In genomic region chr6:108294787-108295625, GRCh38 we compare ENCODE assay signal across 8 cellular contexts. TPM values are rescaled to one million over a fixed set of nuclear protein-coding genes. Genes with fewer than 3 reads are reported as not detected.
DNase-seq lines count a peak whose midpoint lies in the region; ATAC-seq and TF ChIP-seq lines count a peak whose summit lies in the region.

Gene AFG1L (plus strand): TSS chr6:108295054. CDS start chr6:108295080, 26 bp downstream.

- intact Hi-C loops in activated T-helper 1 cell treated with anti-CD3 and anti-CD28 coated beads, Interleukin-12 subunit alpha, Interleukin-12 subunit beta, Interleukin-2, Interleukin-4 antibody, amounts not matched to agents 30 ng/mL and 10 ng/mL and 1 ng/mL, durations not matched to agents 14 hours and 24 hours and 36 hours (cut with micrococcal nuclease), result loop anchor here (1.0 to 10.0 kb wide), 10 partner anchors 34 to 1890 kb away; partner anchors contain the start of genes CD164, CDC40, CEP57L1 and OSTM1

- H3K27me3 Mint-ChIP-seq in IgD-negative memory B cell (no peaks in the 10 kb centered on the region), naive B cell (no peaks in the 10 kb centered on the region)
- H3K27me3 Mint-ChIP-seq in activated T-helper 1 cell treated with anti-CD3 and anti-CD28 coated beads, Interleukin-12 subunit alpha, Interleukin-12 subunit beta, Interleukin-2, Interleukin-4 antibody, amounts not matched to agents 30 ng/mL and 10 ng/mL and 1 ng/mL, durations not matched to agents 14 hours and 24 hours and 36 hours (ENCODE audit: insufficient read depth), result peaks cover 2% of the 10 kb centered on the region

- H3K4me1 ChIP-seq in Peyer's patch, result peaks cover 0 to 15% (median 1%) of the 10 kb centered on the region in 4 donors

- H3K9me3 ChIP-seq in Peyer's patch, result no peaks in the 10 kb centered on the region

- H3K4me3 ChIP-seq in Peyer's patch, result peak within 1 kb of the TSS; percentile 65 to 79 (median 72)

- H3K36me3 Mint-ChIP-seq in IgD-negative memory B cell, result peaks cover 1% of the 10 kb centered on the region
- H3K36me3 Mint-ChIP-seq in activated T-helper 1 cell treated with anti-CD3 and anti-CD28 coated beads, Interleukin-12 subunit alpha, Interleukin-12 subunit beta, Interleukin-2, Interleukin-4 antibody, amounts not matched to agents 30 ng/mL and 10 ng/mL and 1 ng/mL, durations not matched to agents 14 hours and 24 hours and 36 hours (ENCODE audit: low read depth), result peaks cover 6% of the 10 kb centered on the region
- H3K36me3 Mint-ChIP-seq in naive B cell, result no peaks in the 10 kb centered on the region
- peaks cover 15% of the 10 kb centered on the region for H3K36me3 Mint-ChIP-seq in stimulated activated effector memory CD8-positive, alpha-beta T cell treated with anti-CD3 and anti-CD28 coated beads, Interleukin-12 subunit alpha, Interleukin-12 subunit beta, amount 100 ng/mL, for 72 hours

- peak; percentile 51 for DNase-seq in DMS53 treated with DMSO at 0.1 percent for 48 hours (lab: John Stamatoyannopoulos, UW; ENCODE audit: unreplicated experiment)
- peak; percentile 91 to 97 (median 97) for DNase-seq in Peyer's patch
- peak; percentile 82 for DNase-seq in activated T-helper 1 cell treated with anti-CD3 and anti-CD28 coated beads, Interleukin-12 subunit alpha, Interleukin-12 subunit beta, Interleukin-2, Interleukin-4 antibody, amounts not matched to agents 30 ng/mL and 10 ng/mL and 1 ng/mL, durations not matched to agents 14 hours and 24 hours and 36 hours (ENCODE audit: low spot score)
- peak; percentile 91 for DNase-seq in fibroblast of gingiva (ENCODE audit: low read depth)
- peak; percentile 89 for DNase-seq in naive B cell
- peak; percentile 78 to 95 for DNase-seq in stimulated activated effector memory CD8-positive, alpha-beta T cell treated with anti-CD3 and anti-CD28 coated beads, Interleukin-12 subunit alpha, Interleukin-12 subunit beta, amount 100 ng/mL, for 72 hours (ENCODE audit: low spot score in 2 of 2)

- H3K4me1 Mint-ChIP-seq in IgD-negative memory B cell, result peaks cover 16 to 37% (median 20%) of the 10 kb centered on the region in 3 donors
- peaks cover 26% of the 10 kb centered on the region for H3K4me1 Mint-ChIP-seq in activated T-helper 1 cell treated with anti-CD3 and anti-CD28 coated beads, Interleukin-12 subunit alpha, Interleukin-12 subunit beta, Interleukin-2, Interleukin-4 antibody, amounts not matched to agents 30 ng/mL and 10 ng/mL and 1 ng/mL, durations not matched to agents 14 hours and 24 hours and 36 hours (ENCODE audit: low read depth)
- peaks cover 22 to 37% (median 24%) of the 10 kb centered on the region in 3 donors for H3K4me1 Mint-ChIP-seq in naive B cell
- H3K4me1 Mint-ChIP-seq in stimulated activated effector memory CD8-positive, alpha-beta T cell treated with anti-CD3 and anti-CD28 coated beads, Interleukin-12 subunit alpha, Interleukin-12 subunit beta, amount 100 ng/mL, for 72 hours, result peaks cover 19% of the 10 kb centered on the region

- peak within 1 kb of the TSS; percentile 93 to 99 (median 96) for H3K27ac ChIP-seq in Peyer's patch

- TF ChIP-seq POLR2A in Peyer's patch (IDR thresholded peaks at IDR 0.05), result peak; percentile 61 to 65

- no peaks in the 10 kb centered on the region for H3K27me3 ChIP-seq in Peyer's patch

- H3K36me3 ChIP-seq in Peyer's patch, result no peaks in the 10 kb centered on the region

- no peak for TF ChIP-seq CTCF in Peyer's patch (IDR thresholded peaks at IDR 0.05)

- peak; percentile 87 for ATAC-seq in GM21576 (IDR thresholded peaks at IDR 0.05; ENCODE audit: unreplicated experiment)
- peak; percentile 89 for ATAC-seq in naive B cell (ENCODE audit: low read depth in 2 of 2)
- peak; percentile 96 for ATAC-seq in stimulated activated effector memory CD8-positive, alpha-beta T cell treated with anti-CD3 and anti-CD28 coated beads, Interleukin-12 subunit alpha, Interleukin-12 subunit beta, amount 100 ng/mL, for 72 hours

- peak within 1 kb of the TSS; percentile 97 to 99 (median 98) for H3K4me3 Mint-ChIP-seq in IgD-negative memory B cell
- H3K4me3 Mint-ChIP-seq in activated T-helper 1 cell treated with anti-CD3 and anti-CD28 coated beads, Interleukin-12 subunit alpha, Interleukin-12 subunit beta, Interleukin-2, Interleukin-4 antibody, amounts not matched to agents 30 ng/mL and 10 ng/mL and 1 ng/mL, durations not matched to agents 14 hours and 24 hours and 36 hours, result peak within 1 kb of the TSS; percentile 100
- peak within 1 kb of the TSS; percentile 94 to 99 (median 98) for H3K4me3 Mint-ChIP-seq in naive B cell
- H3K4me3 Mint-ChIP-seq in stimulated activated effector memory CD8-positive, alpha-beta T cell treated with anti-CD3 and anti-CD28 coated beads, Interleukin-12 subunit alpha, Interleukin-12 subunit beta, amount 100 ng/mL, for 72 hours, result peak within 1 kb of the TSS; percentile 96

- H3K27ac Mint-ChIP-seq in IgD-negative memory B cell, result peak within 1 kb of the TSS; percentile 98 to 100 (median 99)
- peak within 1 kb of the TSS; percentile 100 for H3K27ac Mint-ChIP-seq in activated T-helper 1 cell treated with anti-CD3 and anti-CD28 coated beads, Interleukin-12 subunit alpha, Interleukin-12 subunit beta, Interleukin-2, Interleukin-4 antibody, amounts not matched to agents 30 ng/mL and 10 ng/mL and 1 ng/mL, durations not matched to agents 14 hours and 24 hours and 36 hours
- H3K27ac Mint-ChIP-seq in naive B cell, result peak within 1 kb of the TSS; percentile 99 to 100 (median 99)
- H3K27ac Mint-ChIP-seq in stimulated activated effector memory CD8-positive, alpha-beta T cell treated with anti-CD3 and anti-CD28 coated beads, Interleukin-12 subunit alpha, Interleukin-12 subunit beta, amount 100 ng/mL, for 72 hours, result peak within 1 kb of the TSS; percentile 100

- H3K9me3 Mint-ChIP-seq in IgD-negative memory B cell (no peaks in the 10 kb centered on the region), naive B cell (no peaks in the 10 kb centered on the region)
- no peaks in the 10 kb centered on the region for H3K9me3 Mint-ChIP-seq in activated T-helper 1 cell treated with anti-CD3 and anti-CD28 coated beads, Interleukin-12 subunit alpha, Interleukin-12 subunit beta, Interleukin-2, Interleukin-4 antibody, amounts not matched to agents 30 ng/mL and 10 ng/mL and 1 ng/mL, durations not matched to agents 14 hours and 24 hours and 36 hours
- H3K9me3 Mint-ChIP-seq in stimulated activated effector memory CD8-positive, alpha-beta T cell treated with anti-CD3 and anti-CD28 coated beads, Interleukin-12 subunit alpha, Interleukin-12 subunit beta, amount 100 ng/mL, for 72 hours, result no peaks in the 10 kb centered on the region

RNA-seq across cellular contexts. Expression of gene AFG1L, which starts in this region (rescaled TPM):
- polyA plus RNA-seq in IgD-negative memory B cell (5.7 TPM), naive B cell (ENCODE audit: low read depth in 6 of 6) (1 to 10 TPM; 2.6 to 6.8 (median 4.5) TPM)
- 10 to 100 TPM in 1 of 4 donors, 1 to 10 TPM in 3; 6.0 to 15.1 (median 8.1) TPM for total RNA-seq in Peyer's patch
- total RNA-seq in activated T-helper 1 cell treated with anti-CD3 and anti-CD28 coated beads, Interleukin-12 subunit alpha, Interleukin-12 subunit beta, Interleukin-2, Interleukin-4 antibody, amounts not matched to agents 30 ng/mL and 10 ng/mL and 1 ng/mL, durations not matched to agents 14 hours and 24 hours and 36 hours, result 4.3 and 6.0 TPM in 2 replicates

Comparison
In these comparisons a context has a peak if more than half of its experiments do, and no peak if none do; other contexts are left out.
1. Peak in every context shown above with its lines: DNase-seq, ATAC-seq, H3K4me3 ChIP-seq and H3K27ac ChIP-seq.